1 cellular context compared by ENCODE assay signal in genomic region chr19:32869369-32870153, GRCh38.
TF ChIP-seq lines count a peak whose summit lies in the region.

Gene SLC7A9, minus strand, starts transcription at chr19:32869767. Its CDS starts 1,233 bp downstream, at chr19:32868534.

TF ChIP-seq in GM23338, 12 proteins besides CTCF, POLR2A, EP300 and RAD21 (continued from another document):
- TF ChIP-seq ZNF462 (CRISPR knock-in tag; IDR thresholded peaks at IDR 0.05) (no peak), JUNB (IDR thresholded peaks at IDR 0.05; ENCODE audit: unreplicated experiment) (no peak), STAT1 (IDR thresholded peaks at IDR 0.05; ENCODE audit: unreplicated experiment) (no peak)
